ENCODE assay signal across 8 cellular contexts in the genomic region with DNA sequence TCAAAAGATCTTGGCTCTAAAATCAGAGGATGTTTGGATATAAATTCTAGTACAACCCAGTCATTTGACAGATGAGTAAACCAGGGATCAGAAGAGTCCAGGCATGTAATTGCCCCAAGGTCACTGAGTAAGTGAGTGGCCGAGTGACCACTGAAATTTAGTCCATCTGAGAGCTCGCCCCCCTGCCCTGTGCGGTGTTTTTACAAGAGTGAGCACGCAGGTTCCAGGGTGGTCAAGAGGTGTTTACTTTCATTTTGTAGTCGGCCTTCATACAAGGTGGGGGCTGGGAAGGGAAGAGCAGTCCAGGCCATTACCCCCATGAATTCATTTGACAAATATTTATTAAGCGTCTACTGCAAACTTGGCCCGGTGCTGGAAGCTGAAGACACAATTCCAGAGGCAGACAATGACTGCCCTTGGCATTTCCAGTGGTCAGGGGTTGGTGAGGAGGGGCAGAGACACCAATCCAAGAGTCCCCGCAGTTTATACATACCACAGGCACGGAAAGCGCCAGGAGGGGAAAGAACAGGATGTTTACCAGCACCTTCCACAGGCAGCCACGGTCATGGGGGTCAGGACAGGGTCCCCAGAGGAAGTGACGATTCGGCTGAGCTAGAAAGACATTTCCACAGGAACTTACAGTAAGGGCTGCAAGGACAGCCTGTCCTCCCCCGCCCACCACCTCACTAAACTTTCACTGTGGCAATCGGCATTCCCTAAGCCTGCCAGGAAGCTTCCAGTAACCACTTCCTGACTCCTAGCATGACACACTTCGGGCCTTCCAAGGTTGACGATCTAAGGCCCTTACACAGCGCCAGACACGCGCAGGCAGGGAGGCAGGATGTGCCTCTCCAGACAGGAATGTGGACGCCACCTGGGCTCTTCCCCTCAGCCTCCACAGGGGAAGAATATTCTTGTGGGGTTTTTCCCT. TPM values are rescaled to one million over a fixed set of nuclear protein-coding genes. Genes with fewer than 3 reads are reported as not detected.
DNase-seq lines count a peak whose midpoint lies in the region; ATAC-seq and TF ChIP-seq lines count a peak whose summit lies in the region.

No MANE protein-coding gene starts in this region.

- H3K9me3 Mint-ChIP-seq in MCF 10A (ENCODE audit: unreplicated experiment), result no peaks in the 10 kb centered on the region

- peak overlapping the region; percentile 29 to 46 for H3K9ac ChIP-seq in stomach smooth muscle (ENCODE audit: low read length in 2 of 2)

- peaks cover 7% of the 10 kb centered on the region for H3K36me3 Mint-ChIP-seq in MCF 10A (ENCODE audit: insufficient read depth, unreplicated experiment)

- H3K4me1 ChIP-seq in stomach smooth muscle (ENCODE audit: control insufficient read depth, insufficient read depth, low read length), result peaks cover 52% of the 10 kb centered on the region

- H3K4me3 Mint-ChIP-seq in MCF 10A (ENCODE audit: unreplicated experiment), result peak overlapping the region; percentile 93

- no peaks in the 10 kb centered on the region for H3K27me3 Mint-ChIP-seq in MCF 10A (ENCODE audit: insufficient read depth, unreplicated experiment)

- peaks cover 50% of the 10 kb centered on the region for H3K4me1 Mint-ChIP-seq in MCF 10A (ENCODE audit: insufficient read depth, unreplicated experiment)

- H3K27ac ChIP-seq in stomach smooth muscle (ENCODE audit: low read length), result peak overlapping the region; percentile 94

- intact Hi-C loops in MCF 10A (cut with micrococcal nuclease), result loop anchor here (1.0 to 5.0 kb wide), 2 partner anchors 35 to 95 kb away; no protein-coding TSS in a partner anchor
- intact Hi-C loops in left colon (cut with DNase I, micrococcal nuclease), result no loop called here

- no peaks in the 10 kb centered on the region for H3K9me3 ChIP-seq in stomach smooth muscle (ENCODE audit: control insufficient read depth in 2 of 2, low read length in 2 of 2)

- peak overlapping the region in 1 of 2 donors; percentile 35 for H3K4me3 ChIP-seq in stomach smooth muscle (ENCODE audit: low read length in 2 of 2)

- H3K36me3 ChIP-seq in stomach smooth muscle (ENCODE audit: control insufficient read depth in 2 of 2, insufficient read depth in 2 of 2, low read length in 2 of 2), result no peaks in the 10 kb centered on the region

- POLR2A ChIA-PET in MCF 10A (lab: Yijun Ruan, JAX), result interaction anchor here (0.7 to 15.3 kb wide), 33 partner anchors 9 to 579 kb away, joined by 3 to 1404 read pairs (median 6); partner anchors contain the start of genes BBS2, MT1B, MT1E and MT1F

- no peaks in the 10 kb centered on the region for H3K27me3 ChIP-seq in stomach smooth muscle (ENCODE audit: control insufficient read depth in 1 of 2, insufficient read depth in 2 of 2, low read length in 2 of 2)

- H3K27ac Mint-ChIP-seq in MCF 10A (ENCODE audit: low read depth, unreplicated experiment), result peak overlapping the region; percentile 99

- CTCF ChIA-PET in MCF 10A (lab: Yijun Ruan, JAX), result interaction anchor here (0.6 to 7.2 kb wide), 10 partner anchors 19 to 560 kb away, joined by 3 to 105 read pairs (median 3); partner anchors contain the start of genes BBS2, MT1E and MT1X

- DNase-seq in AG09319 (ENCODE audit: extremely low read depth, low read depth), result peak; percentile 90
- peak; percentile 99 for DNase-seq in LHCN-M2 (ENCODE audit: low read depth)
- peak; percentile 99 for DNase-seq in MCF 10A (ENCODE audit: unreplicated experiment)
- DNase-seq in left colon, result peak; percentile 34 to 73
- no peak for DNase-seq in NCI-H526 (lab: John Stamatoyannopoulos, UW)
- DNase-seq in HUDEP-2 (lab: John Stamatoyannopoulos, UW; ENCODE audit: unreplicated experiment in 76 of 76), result no peak

- TF ChIP-seq CTCF in AG09319 (IDR thresholded peaks at IDR 0.05; ENCODE audit: low read depth, low read length), result no peak
- no peak for TF ChIP-seq CTCF in MCF 10A (IDR thresholded peaks at IDR 0.05; ENCODE audit: unreplicated experiment)

- no TSS peak for BruUV-seq in MCF 10A (replicated peaks; lab: Mats Ljungman, UMichigan)

- ATAC-seq in left colon (no peak), HG03378 (IDR thresholded peaks at IDR 0.05; ENCODE audit: unreplicated experiment) (no peak)

RNA-seq across cellular contexts. Expression of gene MT2A, which starts 1.4 kb away (rescaled TPM):
- 632 and 1,404 TPM in 2 replicates for total RNA-seq in LHCN-M2 (2014; rRNA removed)
- 4,702 TPM for polyA plus RNA-seq in LHCN-M2 (2012)
- total RNA-seq in MCF 10A (2022), result 2,490 and 3,582 TPM in 2 replicates
- 100 to 1,000 TPM in 1 of 2 donors, 10 to 100 TPM in 1; 78.4 to 287 TPM for total RNA-seq in left colon

RNA-seq across cellular contexts. Expression of gene MT3, which starts 17.6 kb away (rescaled TPM):
- total RNA-seq in LHCN-M2 (2014; rRNA removed) (not detected in 2 replicates), MCF 10A (2022) (not detected in 2 replicates), left colon (1 to 10 TPM; 1.5 to 1.8 TPM)
- polyA plus RNA-seq in LHCN-M2 (2012), result 3.0 TPM

RNA-seq across cellular contexts. Expression of gene MT1E, which starts 18.6 kb away (rescaled TPM):
- total RNA-seq in LHCN-M2 (2014; rRNA removed), result 712 and 733 TPM in 2 replicates
- polyA plus RNA-seq in LHCN-M2 (2012), result 787 TPM
- 518 and 934 TPM in 2 replicates for total RNA-seq in MCF 10A (2022)
- total RNA-seq in left colon, result 100 to 1,000 TPM in 1 of 2 donors, 10 to 100 TPM in 1; 64.7 to 240 TPM

RNA-seq across cellular contexts. Expression of gene MT1M, which starts 25.5 kb away (rescaled TPM):
- total RNA-seq in LHCN-M2 (2014; rRNA removed) (2.2 and 4.2 TPM in 2 replicates), MCF 10A (2022) (not detected in 2 replicates), left colon (10 to 100 TPM in 1 of 2 donors, 1 to 10 TPM in 1; 5.1 to 60.6 TPM)
- polyA plus RNA-seq in LHCN-M2 (2012), result 8.0 TPM

RNA-seq across cellular contexts. Expression of gene MT1A, which starts 31.5 kb away (rescaled TPM):
- total RNA-seq in LHCN-M2 (2014; rRNA removed), result 2.4 and 4.2 TPM in 2 replicates
- polyA plus RNA-seq in LHCN-M2 (2012), result 0.70 TPM
- not detected in 2 replicates for total RNA-seq in MCF 10A (2022)
- 1 to 10 TPM; 4.7 to 5.1 TPM for total RNA-seq in left colon

Comparison
In these comparisons a context has a peak if more than half of its experiments do, and no peak if none do; other contexts are left out.
1. DNase-seq: peak in AG09319 (single experiment), LHCN-M2 (single experiment), MCF 10A (single experiment) and left colon (2 of 2); none in NCI-H526 (0 of 2) and HUDEP-2 (0 of 76).